Comparison of ENCODE assay signal across 22 cellular contexts in genomic region chr4:122540827-122541226, GRCh38.
DNase-seq lines count a peak whose midpoint lies in the region; ATAC-seq, FAIRE-seq and TF ChIP-seq lines count a peak whose summit lies in the region.
"Had no signal": no experiment of that assay in that cellular context is flagged by ENCODE, and none has a peak within 500 bp of the region (broad histone marks: within the 10 kb centered on the region; RNA-seq: fewer than 3 reads in every experiment).

No MANE protein-coding gene starts in this region.

- no peaks in the 10 kb centered on the region for H3K79me2 ChIP-seq in keratinocyte (ENCODE audit: control insufficient read depth, insufficient read depth, low read length)

- H3K4me3 Mint-ChIP-seq in activated CD4-positive, alpha-beta T cell treated with anti-CD3 and anti-CD28 coated beads for 36 hours, result peak overlapping the region; percentile 53
- peak overlapping the region; percentile 74 for H3K4me3 Mint-ChIP-seq in activated naive CD4-positive, alpha-beta T cell treated with anti-CD3 and anti-CD28 coated beads, Interleukin-2, amount 50 U/mL, for 24 hours
- H3K4me3 Mint-ChIP-seq in activated T-helper 1 cell treated with anti-CD3 and anti-CD28 coated beads, Interleukin-12 subunit alpha, Interleukin-12 subunit beta, Interleukin-2, Interleukin-4 antibody, amounts not matched to agents 30 ng/mL and 10 ng/mL and 1 ng/mL, durations not matched to agents 14 hours and 24 hours and 36 hours, result peak overlapping the region; percentile 29
- H3K4me3 Mint-ChIP-seq: CD14-positive monocyte, HFFc6, IgD-negative memory B cell had no signal

- H3K36me3 ChIP-seq in keratinocyte (ENCODE audit: control insufficient read depth in 2 of 2, extremely low read depth in 1 of 2, insufficient read depth in 2 of 2, low read length in 2 of 2), result no peaks in the 10 kb centered on the region
- H3K36me3 ChIP-seq: MG63 had no signal

- POLR2A ChIA-PET in activated CD4-positive, alpha-beta T cell treated with anti-CD3 and anti-CD28 coated beads for 36 hours (lab: Charles Lee), result no interaction called here

- H2AFZ ChIP-seq in keratinocyte (ENCODE audit: control insufficient read depth, low read length), result no peak overlapping the region

- H3K9me3 Mint-ChIP-seq in activated CD4-positive, alpha-beta T cell treated with anti-CD3 and anti-CD28 coated beads for 36 hours (ENCODE audit: low read depth), result no peaks in the 10 kb centered on the region
- H3K9me3 Mint-ChIP-seq in activated naive CD4-positive, alpha-beta T cell treated with anti-CD3 and anti-CD28 coated beads, Interleukin-2, amount 50 U/mL, for 24 hours, result peaks cover 4% of the 10 kb centered on the region
- peaks cover 7% of the 10 kb centered on the region for H3K9me3 Mint-ChIP-seq in activated T-helper 1 cell treated with anti-CD3 and anti-CD28 coated beads, Interleukin-12 subunit alpha, Interleukin-12 subunit beta, Interleukin-2, Interleukin-4 antibody, amounts not matched to agents 30 ng/mL and 10 ng/mL and 1 ng/mL, durations not matched to agents 14 hours and 24 hours and 36 hours
- H3K9me3 Mint-ChIP-seq: HFFc6 had no signal

- H3K27me3 Mint-ChIP-seq in activated CD4-positive, alpha-beta T cell treated with anti-CD3 and anti-CD28 coated beads for 36 hours, result no peaks in the 10 kb centered on the region
- no peaks in the 10 kb centered on the region for H3K27me3 Mint-ChIP-seq in activated naive CD4-positive, alpha-beta T cell treated with anti-CD3 and anti-CD28 coated beads, Interleukin-2, amount 50 U/mL, for 24 hours
- no peaks in the 10 kb centered on the region for H3K27me3 Mint-ChIP-seq in activated T-helper 1 cell treated with anti-CD3 and anti-CD28 coated beads, Interleukin-12 subunit alpha, Interleukin-12 subunit beta, Interleukin-2, Interleukin-4 antibody, amounts not matched to agents 30 ng/mL and 10 ng/mL and 1 ng/mL, durations not matched to agents 14 hours and 24 hours and 36 hours (ENCODE audit: insufficient read depth)
- H3K27me3 Mint-ChIP-seq: IgD-negative memory B cell had no signal

- no peak overlapping the region for H3K4me3 ChIP-seq in keratinocyte (ENCODE audit: control insufficient read depth in 2 of 3, extremely low read depth in 1 of 3, insufficient read depth in 2 of 3, low read depth in 1 of 3, low read length in 3 of 3)
- H3K4me3 ChIP-seq: MG63 had no signal

- no peak overlapping the region for H3K9ac ChIP-seq in keratinocyte (ENCODE audit: control insufficient read depth, extremely low read depth, insufficient read depth, low read length)

- H4K20me1 ChIP-seq in keratinocyte (ENCODE audit: control insufficient read depth, extremely low read depth, insufficient read depth, low read length), result no peaks in the 10 kb centered on the region

- no peak overlapping the region for H3K27ac ChIP-seq in keratinocyte (ENCODE audit: control insufficient read depth, insufficient read depth, low read length)
- H3K27ac ChIP-seq: 22Rv1 had no signal

- intact Hi-C loops in activated CD4-positive, alpha-beta T cell treated with anti-CD3 and anti-CD28 coated beads for 36 hours (cut with DNase I, micrococcal nuclease), result loop anchor here (1.0 to 10.0 kb wide), 6 partner anchors 29 to 856 kb away; partner anchors contain the start of genes BLTP1 (in 1 of the 2) and SPRY1 (in 1 of the 2)
- intact Hi-C loops in activated T-helper 1 cell treated with anti-CD3 and anti-CD28 coated beads, Interleukin-12 subunit alpha, Interleukin-12 subunit beta, Interleukin-2, Interleukin-4 antibody, amounts not matched to agents 30 ng/mL and 10 ng/mL and 1 ng/mL, durations not matched to agents 14 hours and 24 hours and 36 hours (cut with micrococcal nuclease), result loop anchor here (5.0 to 10.0 kb wide), 2 partner anchors 874 to 1389 kb away; no protein-coding TSS in a partner anchor

- no peaks in the 10 kb centered on the region for H3K9me3 ChIP-seq in keratinocyte (ENCODE audit: control insufficient read depth, low read depth, low read length)
- H3K9me3 ChIP-seq: MG63 had no signal

- H3K27me3 ChIP-seq in keratinocyte (ENCODE audit: control insufficient read depth, extremely low read depth, insufficient read depth, low read length), result no peaks in the 10 kb centered on the region
- H3K27me3 ChIP-seq: MG63 had no signal

- no peaks in the 10 kb centered on the region for H3K9me1 ChIP-seq in keratinocyte (ENCODE audit: control insufficient read depth, extremely low read depth, insufficient read depth, low read length)

- no peak overlapping the region for H3K4me2 ChIP-seq in keratinocyte (ENCODE audit: control insufficient read depth, extremely low read depth, insufficient read depth, low read depth, low read length)

- dilution Hi-C loops in keratinocyte (cut with MboI; ENCODE audit: extremely low pct_ligation_motif_present, low sequenced_read_pairs), result no loop called here

- H3K36me3 Mint-ChIP-seq in activated CD4-positive, alpha-beta T cell treated with anti-CD3 and anti-CD28 coated beads for 36 hours (ENCODE audit: low read depth), result peaks cover 5% of the 10 kb centered on the region
- H3K36me3 Mint-ChIP-seq in activated naive CD4-positive, alpha-beta T cell treated with anti-CD3 and anti-CD28 coated beads, Interleukin-2, amount 50 U/mL, for 24 hours, result peaks cover 4% of the 10 kb centered on the region
- H3K36me3 Mint-ChIP-seq in activated T-helper 1 cell treated with anti-CD3 and anti-CD28 coated beads, Interleukin-12 subunit alpha, Interleukin-12 subunit beta, Interleukin-2, Interleukin-4 antibody, amounts not matched to agents 30 ng/mL and 10 ng/mL and 1 ng/mL, durations not matched to agents 14 hours and 24 hours and 36 hours (ENCODE audit: low read depth), result peaks cover 3% of the 10 kb centered on the region
- H3K36me3 Mint-ChIP-seq: CD14-positive monocyte, IgD-negative memory B cell had no signal

- H3K27ac Mint-ChIP-seq in activated CD4-positive, alpha-beta T cell treated with anti-CD3 and anti-CD28 coated beads for 36 hours, result peak overlapping the region; percentile 95
- H3K27ac Mint-ChIP-seq in activated naive CD4-positive, alpha-beta T cell treated with anti-CD3 and anti-CD28 coated beads, Interleukin-2, amount 50 U/mL, for 24 hours, result peak overlapping the region; percentile 96
- peak overlapping the region; percentile 74 for H3K27ac Mint-ChIP-seq in activated T-helper 1 cell treated with anti-CD3 and anti-CD28 coated beads, Interleukin-12 subunit alpha, Interleukin-12 subunit beta, Interleukin-2, Interleukin-4 antibody, amounts not matched to agents 30 ng/mL and 10 ng/mL and 1 ng/mL, durations not matched to agents 14 hours and 24 hours and 36 hours
- H3K27ac Mint-ChIP-seq: CD14-positive monocyte, HFFc6, IgD-negative memory B cell had no signal

- TF ChIP-seq CTCF in keratinocyte (optimal IDR thresholded peaks at IDR 0.05 in 1 of 3, IDR thresholded peaks at IDR 0.05 in 1 of 3, conservative IDR thresholded peaks at IDR 0.05 in 1 of 3; ENCODE audit: extremely low read depth in 1 of 3, insufficient read depth in 2 of 3, low read length in 3 of 3), result no peak
- TF ChIP-seq CTCF in GM20000 (IDR thresholded peaks at IDR 0.05; ENCODE audit: extremely low read depth, missing control alignments), result no peak

- H3K4me1 ChIP-seq in keratinocyte (ENCODE audit: control insufficient read depth, extremely low read depth, insufficient read depth, low read length), result peaks cover 13% of the 10 kb centered on the region

- no peak for ATAC-seq in activated CD4-positive, alpha-beta T cell treated with anti-CD3 and anti-CD28 coated beads for 36 hours
- ATAC-seq in HG03095 (IDR thresholded peaks at IDR 0.05; ENCODE audit: unreplicated experiment), result no peak
- ATAC-seq: Right ventricle myocardium inferior had no signal

- peak; percentile 39 for FAIRE-seq in keratinocyte (lab: Jason Lieb, UNC)

- CTCF ChIA-PET in activated CD4-positive, alpha-beta T cell treated with anti-CD3 and anti-CD28 coated beads for 36 hours (lab: Charles Lee), result interaction anchor here (1.5 to 2.6 kb wide), 2 partner anchors 12 to 36 kb away, joined by 4 to 29 read pairs; no protein-coding TSS in a partner anchor

- no peak for DNase-seq in activated CD4-positive, alpha-beta T cell treated with anti-CD3 and anti-CD28 coated beads for 36 hours
- DNase-seq in activated CD4-positive, alpha-beta T cell treated with anti-CD3 and anti-CD28 coated beads for 4 hours, result no peak
- no peak for DNase-seq in activated naive CD4-positive, alpha-beta T cell (lab: John Stamatoyannopoulos, UW)
- no peak for DNase-seq in activated T-helper 1 cell treated with anti-CD3 and anti-CD28 coated beads, Interleukin-12 subunit alpha, Interleukin-12 subunit beta, Interleukin-2, Interleukin-4 antibody, amounts not matched to agents 30 ng/mL and 10 ng/mL and 1 ng/mL, durations not matched to agents 14 hours and 24 hours and 36 hours (ENCODE audit: low spot score)
- DNase-seq in keratinocyte (ENCODE audit: low read depth, low spot score), result no peak
- DNase-seq in GM20000 (ENCODE audit: low spot score), result no peak
- DNase-seq: DMS79 treated with DMSO at 0.1 percent for 48 hours, H7, HFFc6, MG63, NCI-H1092 treated with DMSO at 0.1 percent for 48 hours, NCI-H146, NCI-H2029 treated with DMSO at 0.1 percent for 48 hours, NCI-H2171, NCI-H446, NCI-H69 had no signal

- peaks cover 91% of the 10 kb centered on the region for H3K4me1 Mint-ChIP-seq in activated CD4-positive, alpha-beta T cell treated with anti-CD3 and anti-CD28 coated beads for 36 hours
- H3K4me1 Mint-ChIP-seq in activated naive CD4-positive, alpha-beta T cell treated with anti-CD3 and anti-CD28 coated beads, Interleukin-2, amount 50 U/mL, for 24 hours, result peaks cover 88% of the 10 kb centered on the region
- H3K4me1 Mint-ChIP-seq in activated T-helper 1 cell treated with anti-CD3 and anti-CD28 coated beads, Interleukin-12 subunit alpha, Interleukin-12 subunit beta, Interleukin-2, Interleukin-4 antibody, amounts not matched to agents 30 ng/mL and 10 ng/mL and 1 ng/mL, durations not matched to agents 14 hours and 24 hours and 36 hours (ENCODE audit: low read depth), result peaks cover 76% of the 10 kb centered on the region
